ENCODE assay signal across 10 cellular contexts in genomic region chr15:70559223-70559823, GRCh38.
A peak's percentile ranks its signal among the peaks of the same experiment; 100 is the strongest.
DNase-seq lines count a peak whose midpoint lies in the region; ATAC-seq lines count a peak whose summit lies in the region.
"Had no signal": no experiment of that assay in that cellular context is flagged by ENCODE, and none has a peak within 500 bp of the region (broad histone marks: within the 10 kb centered on the region; RNA-seq: fewer than 3 reads in every experiment).

No MANE protein-coding gene starts in this region.

- H3K4me3 ChIP-seq in GM23248, result no peak overlapping the region
- H3K4me3 ChIP-seq: thoracic aorta had no signal

- peak overlapping the region; percentile 48 for H3K4me2 ChIP-seq in GM23248 (ENCODE audit: unreplicated experiment)

- no peaks in the 10 kb centered on the region for H3K9me3 ChIP-seq in GM23248 (ENCODE audit: low read depth)
- H3K9me3 ChIP-seq: breast epithelium, thoracic aorta had no signal

- no peak for ATAC-seq in HG02798 (IDR thresholded peaks at IDR 0.05; ENCODE audit: poor library complexity, unreplicated experiment)

- no peak overlapping the region for H2AFZ ChIP-seq in GM23248

- peaks cover 35% of the 10 kb centered on the region for H3K27me3 ChIP-seq in GM23248 (replicated peaks; ENCODE audit: insufficient read depth)
- H3K27me3 ChIP-seq: breast epithelium had no signal

- H3F3A ChIP-seq in GM23248 (ENCODE audit: insufficient read depth), result no peaks in the 10 kb centered on the region

- no peaks in the 10 kb centered on the region for H3K36me3 ChIP-seq in GM23248 (ENCODE audit: low read depth)
- H3K36me3 ChIP-seq: breast epithelium, thoracic aorta had no signal

- H3K9ac ChIP-seq in GM23248, result no peak overlapping the region

- DNase-seq in GM23248 (peak; percentile 51), ecto neural progenitor cell (ENCODE audit: low spot score) (peak; percentile 22), renal cortical epithelial cell (ENCODE audit: low read depth) (peak; percentile 49), NCI-H345 treated with DMSO at 0.1 percent for 48 hours (lab: John Stamatoyannopoulos, UW; ENCODE audit: unreplicated experiment) (no peak), cerebellar cortex (ENCODE audit: low spot score) (no peak), SHP77 treated with DMSO at 0.1 percent for 48 hours (lab: John Stamatoyannopoulos, UW) (no peak)
- DNase-seq in activated CD4-positive, alpha-beta T cell treated with anti-CD3 and anti-CD28 coated beads for 1 hour, result peak; percentile 37

- WGBS in GM23248 (ENCODE audit: low coverage in 1 of 2, low lambda C conversion rate in 2 of 2, missing lambda C conversion rate in 2 of 2), 2 experiments, result 32 to 33% methylated on average over 11 of the region's 11 CpGs

- H4K20me1 ChIP-seq in GM23248 (ENCODE audit: insufficient read depth), result no peaks in the 10 kb centered on the region

- in situ Hi-C loops in GM23248 (cut with MboI), result no loop called here

- H3K27ac ChIP-seq in GM23248, result no peak overlapping the region
- H3K27ac ChIP-seq: breast epithelium, thoracic aorta had no signal

- peaks cover 6% of the 10 kb centered on the region for H3K4me1 ChIP-seq in GM23248 (ENCODE audit: insufficient read depth)
- H3K4me1 ChIP-seq: breast epithelium had no signal

- H3K79me2 ChIP-seq in GM23248 (ENCODE audit: insufficient read depth), result no peaks in the 10 kb centered on the region

- H3K9me2 ChIP-seq in GM23248 (ENCODE audit: insufficient read depth), result no peaks in the 10 kb centered on the region

Comparison
In these comparisons a context has a peak if more than half of its experiments do, and no peak if none do; other contexts are left out.
1. DNase-seq: peak in GM23248 (single experiment), activated CD4-positive, alpha-beta T cell treated with anti-CD3 and anti-CD28 coated beads for 1 hour (single experiment), ecto neural progenitor cell (single experiment) and renal cortical epithelial cell (single experiment); none in NCI-H345 treated with DMSO at 0.1 percent for 48 hours (single experiment), cerebellar cortex (single experiment) and SHP77 treated with DMSO at 0.1 percent for 48 hours (single experiment).